In the genomic region with DNA sequence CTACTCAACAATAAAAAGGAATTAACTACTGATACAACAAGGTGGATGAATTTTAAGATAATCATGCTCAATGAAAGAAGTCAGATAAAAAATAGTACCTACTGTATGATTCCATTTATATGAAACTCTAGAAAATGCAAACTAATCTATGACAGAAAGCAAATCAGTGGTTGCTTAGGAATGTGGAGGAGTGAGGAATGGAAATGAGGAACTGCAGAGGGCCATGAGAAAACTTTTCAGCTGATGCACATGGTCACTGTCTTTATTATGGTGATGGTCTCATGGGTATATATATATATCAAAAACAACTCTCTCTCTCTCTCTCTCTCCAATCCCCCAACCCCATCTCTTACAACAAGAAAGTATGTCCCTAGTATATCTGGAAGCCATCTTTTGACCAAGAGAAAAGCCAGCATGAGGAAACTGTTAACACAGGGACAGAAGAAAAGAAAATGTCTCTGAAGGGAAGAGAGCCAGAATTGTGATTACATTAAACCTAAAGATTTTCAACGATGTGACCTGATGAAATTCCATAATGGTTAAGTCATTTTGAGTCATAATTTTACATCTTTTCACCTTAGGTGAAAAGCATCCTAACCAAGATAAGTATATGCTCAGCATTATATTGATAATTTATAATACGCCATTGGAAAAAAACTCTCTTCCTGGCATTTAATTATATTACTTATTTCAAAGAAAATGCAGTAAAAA, we compare ENCODE assay signal across 16 cellular contexts.
"Had no signal": no experiment of that assay in that cellular context is flagged by ENCODE, and none has a peak within 500 bp of the region (broad histone marks: within the 10 kb centered on the region; RNA-seq: fewer than 3 reads in every experiment).

No MANE protein-coding gene starts in this region.

- H3K36me3 ChIP-seq: left lung, thoracic aorta, upper lobe of left lung had no signal

- H3K27me3 ChIP-seq: left lung, upper lobe of left lung had no signal

- H3K4me3 ChIP-seq: left lung, thoracic aorta, upper lobe of left lung had no signal

- DNase-seq: activated CD4-positive, alpha-beta memory T cell treated with anti-CD3 and anti-CD28 coated beads, Interleukin-2, amount 10 ng/mL, durations not matched to agents 7 days and 5 days; activated CD4-positive, alpha-beta T cell treated with anti-CD3 and anti-CD28 coated beads for 4 hours; activated CD8-positive, alpha-beta memory T cell treated with anti-CD3 and anti-CD28 coated beads, Interleukin-2, amount 10 ng/mL, durations not matched to agents 7 days and 5 days; activated naive CD4-positive, alpha-beta T cell; activated naive CD8-positive, alpha-beta T cell treated with anti-CD3 and anti-CD28 coated beads for 36 hours; amygdala; central memory CD4-positive, alpha-beta T cell; left lung; midbrain; occipital lobe; posterior cingulate gyrus; stimulated activated naive B cell treated with anti-CD40 and anti-IgM and Interleukin-4, amounts not matched to agents 10 μg/mL and 1 μg/mL and 100 μg/mL, for 72 hours; upper lobe of left lung had no signal

- H3K4me1 ChIP-seq: left lung had no signal

- ATAC-seq: activated CD8-positive, alpha-beta memory T cell treated with anti-CD3 and anti-CD28 coated beads, Interleukin-2, amount 10 ng/mL, durations not matched to agents 7 days and 5 days; esophagus mucosa; WTC11 had no signal

- H3K27ac ChIP-seq: left lung, thoracic aorta had no signal

- H3K9me3 ChIP-seq: left lung, thoracic aorta, upper lobe of left lung had no signal
